ENCODE assay signal across 1 cellular context in the genomic region with DNA sequence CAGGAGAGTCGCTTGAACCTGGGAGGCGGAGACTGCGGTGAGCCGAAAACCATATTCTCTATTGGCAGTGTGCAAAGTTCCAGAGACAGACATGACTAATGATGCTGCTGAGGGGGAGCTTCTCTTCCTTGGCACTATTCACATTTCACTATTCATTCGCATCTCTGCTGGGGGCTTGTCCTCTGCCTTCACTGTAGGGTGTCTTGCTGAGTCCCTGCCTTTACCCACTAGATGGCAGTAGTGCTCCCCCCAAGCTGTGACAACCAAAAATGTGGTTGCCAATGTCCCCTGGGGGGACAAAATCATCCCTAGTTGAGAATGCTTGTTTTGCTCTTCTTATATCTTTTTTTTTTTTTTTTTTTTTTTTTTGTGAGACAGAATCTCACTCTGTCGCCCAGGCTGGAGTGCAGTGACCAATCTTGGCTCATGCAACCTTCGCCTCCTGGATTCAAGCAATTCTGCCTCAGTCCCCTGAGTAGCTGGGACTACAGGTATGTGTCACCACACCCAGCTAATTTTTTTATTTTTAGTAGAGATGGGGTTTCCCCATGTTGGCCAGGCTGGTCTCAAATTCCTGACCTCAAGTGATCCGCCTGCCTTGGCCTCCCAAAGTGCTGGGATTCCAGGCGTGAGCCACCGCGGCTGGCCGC.
A peak's percentile ranks its signal among the peaks of the same experiment; 100 is the strongest.
TF ChIP-seq lines count a peak whose summit lies in the region.

No MANE protein-coding gene starts in this region.

TF ChIP-seq in HepG2, 621 proteins besides CTCF, POLR2A, EP300 and RAD21 (continued from another document):
- TF ChIP-seq, protein P1, sequence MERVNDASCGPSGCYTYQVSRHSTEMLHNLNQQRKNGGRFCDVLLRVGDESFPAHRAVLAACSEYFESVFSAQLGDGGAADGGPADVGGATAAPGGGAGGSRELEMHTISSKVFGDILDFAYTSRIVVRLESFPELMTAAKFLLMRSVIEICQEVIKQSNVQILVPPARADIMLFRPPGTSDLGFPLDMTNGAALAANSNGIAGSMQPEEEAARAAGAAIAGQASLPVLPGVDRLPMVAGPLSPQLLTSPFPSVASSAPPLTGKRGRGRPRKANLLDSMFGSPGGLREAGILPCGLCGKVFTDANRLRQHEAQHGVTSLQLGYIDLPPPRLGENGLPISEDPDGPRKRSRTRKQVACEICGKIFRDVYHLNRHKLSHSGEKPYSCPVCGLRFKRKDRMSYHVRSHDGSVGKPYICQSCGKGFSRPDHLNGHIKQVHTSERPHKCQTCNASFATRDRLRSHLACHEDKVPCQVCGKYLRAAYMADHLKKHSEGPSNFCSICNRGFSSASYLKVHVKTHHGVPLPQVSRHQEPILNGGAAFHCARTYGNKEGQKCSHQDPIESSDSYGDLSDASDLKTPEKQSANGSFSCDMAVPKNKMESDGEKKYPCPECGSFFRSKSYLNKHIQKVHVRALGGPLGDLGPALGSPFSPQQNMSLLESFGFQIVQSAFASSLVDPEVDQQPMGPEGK (CRISPR knock-in tag; IDR thresholded peaks at IDR 0.05): peak; percentile 35; the same call in 1 of the 2 replicates
TF ChIP-seq in HepG2: peak in this region for 7; not testable (repeated sequence) for 614.
